In the genomic region with DNA sequence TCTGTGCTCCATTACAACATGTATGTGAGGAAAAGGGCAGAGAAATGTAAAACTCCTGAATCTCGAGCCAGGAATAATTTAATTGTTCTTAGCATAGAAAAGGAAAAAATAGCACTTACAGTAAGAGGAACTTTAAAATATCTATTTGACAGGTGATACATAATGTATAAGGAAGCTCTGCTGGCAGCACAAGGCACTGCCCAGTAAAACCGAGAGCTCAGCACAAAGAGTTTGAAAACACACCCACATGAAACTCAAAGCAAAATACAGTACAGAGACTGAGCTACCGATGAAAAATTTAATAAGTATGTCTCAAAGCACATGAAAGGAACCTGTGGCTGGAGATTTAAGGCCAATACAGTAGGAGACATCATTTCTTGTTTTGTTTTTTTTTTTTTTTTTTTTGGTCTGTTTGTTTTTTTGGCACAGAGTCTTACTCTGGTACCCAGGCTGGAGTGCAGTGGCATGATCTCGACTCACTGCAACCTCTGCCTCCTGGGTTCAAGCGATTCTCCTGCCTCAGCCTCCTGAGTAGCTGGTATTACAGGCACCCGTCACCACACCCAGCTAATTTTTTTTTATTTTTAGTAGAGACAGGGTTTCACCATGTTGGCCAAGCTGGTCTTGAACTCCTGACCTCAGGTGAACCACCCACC, we compare ENCODE assay signal across 1 cellular context.
TF ChIP-seq lines count a peak whose summit lies in the region.

No MANE protein-coding gene starts in this region.

TF ChIP-seq in H1, 55 proteins besides CTCF, POLR2A, EP300 and RAD21 (continued from another document):
- TF ChIP-seq, protein P1, sequence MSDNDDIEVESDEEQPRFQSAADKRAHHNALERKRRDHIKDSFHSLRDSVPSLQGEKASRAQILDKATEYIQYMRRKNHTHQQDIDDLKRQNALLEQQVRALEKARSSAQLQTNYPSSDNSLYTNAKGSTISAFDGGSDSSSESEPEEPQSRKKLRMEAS (IDR thresholded peaks at IDR 0.05): no peak
- TF ChIP-seq TAF1 (IDR thresholded peaks at IDR 0.05; ENCODE audit: low read depth, low read length): no peak
- TF ChIP-seq HDAC6 (IDR thresholded peaks at IDR 0.05; ENCODE audit: low read depth, low read length): no peak
- no peak for TF ChIP-seq BCL11A (IDR thresholded peaks at IDR 0.05; ENCODE audit: low read depth in 2 of 2, low read length in 2 of 2)
- no peak for TF ChIP-seq CHD1 (IDR thresholded peaks at IDR 0.05; ENCODE audit: low read depth, low read length)
